1 cellular context compared by ENCODE assay signal in the genomic region with DNA sequence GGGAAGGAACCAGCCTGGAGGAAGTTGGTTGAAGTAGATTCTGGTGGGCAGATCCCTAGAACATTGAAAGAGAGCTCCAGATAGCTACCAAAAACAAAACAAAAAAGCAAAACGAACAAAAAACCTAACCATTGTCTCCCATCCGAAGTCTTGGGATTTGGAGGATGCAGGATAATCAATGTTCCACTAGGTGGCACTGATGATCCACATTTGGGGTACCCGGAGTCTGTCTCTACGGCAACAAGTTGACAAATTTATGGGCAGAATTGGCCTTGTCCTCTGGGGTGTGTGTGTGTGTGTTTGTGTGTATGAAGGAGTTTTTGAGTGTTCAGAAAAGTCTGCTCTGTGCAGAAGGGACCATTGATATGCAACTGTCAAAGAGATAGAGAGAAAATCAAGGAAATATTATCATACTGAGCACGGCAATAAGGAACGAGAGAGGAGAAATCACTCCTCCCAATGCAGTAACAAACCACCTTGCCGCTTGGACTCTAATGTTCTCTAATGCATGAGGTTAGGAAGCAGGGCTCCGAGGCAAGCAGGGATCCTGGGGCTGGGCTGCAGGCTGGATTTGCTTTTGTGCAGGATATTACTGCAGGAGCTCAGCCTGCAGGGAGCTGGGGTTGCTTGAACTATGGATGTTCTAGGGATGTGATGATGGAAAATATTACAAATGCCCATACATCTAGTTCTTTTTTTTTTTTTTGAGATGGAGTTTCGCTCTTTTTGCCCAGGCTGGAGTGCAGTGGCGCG.
TF ChIP-seq lines count a peak whose summit lies in the region.

No MANE protein-coding gene starts in this region.

TF ChIP-seq in GM23338, 12 proteins besides CTCF, POLR2A, EP300 and RAD21 (continued from another document):
- TF ChIP-seq, protein P1, sequence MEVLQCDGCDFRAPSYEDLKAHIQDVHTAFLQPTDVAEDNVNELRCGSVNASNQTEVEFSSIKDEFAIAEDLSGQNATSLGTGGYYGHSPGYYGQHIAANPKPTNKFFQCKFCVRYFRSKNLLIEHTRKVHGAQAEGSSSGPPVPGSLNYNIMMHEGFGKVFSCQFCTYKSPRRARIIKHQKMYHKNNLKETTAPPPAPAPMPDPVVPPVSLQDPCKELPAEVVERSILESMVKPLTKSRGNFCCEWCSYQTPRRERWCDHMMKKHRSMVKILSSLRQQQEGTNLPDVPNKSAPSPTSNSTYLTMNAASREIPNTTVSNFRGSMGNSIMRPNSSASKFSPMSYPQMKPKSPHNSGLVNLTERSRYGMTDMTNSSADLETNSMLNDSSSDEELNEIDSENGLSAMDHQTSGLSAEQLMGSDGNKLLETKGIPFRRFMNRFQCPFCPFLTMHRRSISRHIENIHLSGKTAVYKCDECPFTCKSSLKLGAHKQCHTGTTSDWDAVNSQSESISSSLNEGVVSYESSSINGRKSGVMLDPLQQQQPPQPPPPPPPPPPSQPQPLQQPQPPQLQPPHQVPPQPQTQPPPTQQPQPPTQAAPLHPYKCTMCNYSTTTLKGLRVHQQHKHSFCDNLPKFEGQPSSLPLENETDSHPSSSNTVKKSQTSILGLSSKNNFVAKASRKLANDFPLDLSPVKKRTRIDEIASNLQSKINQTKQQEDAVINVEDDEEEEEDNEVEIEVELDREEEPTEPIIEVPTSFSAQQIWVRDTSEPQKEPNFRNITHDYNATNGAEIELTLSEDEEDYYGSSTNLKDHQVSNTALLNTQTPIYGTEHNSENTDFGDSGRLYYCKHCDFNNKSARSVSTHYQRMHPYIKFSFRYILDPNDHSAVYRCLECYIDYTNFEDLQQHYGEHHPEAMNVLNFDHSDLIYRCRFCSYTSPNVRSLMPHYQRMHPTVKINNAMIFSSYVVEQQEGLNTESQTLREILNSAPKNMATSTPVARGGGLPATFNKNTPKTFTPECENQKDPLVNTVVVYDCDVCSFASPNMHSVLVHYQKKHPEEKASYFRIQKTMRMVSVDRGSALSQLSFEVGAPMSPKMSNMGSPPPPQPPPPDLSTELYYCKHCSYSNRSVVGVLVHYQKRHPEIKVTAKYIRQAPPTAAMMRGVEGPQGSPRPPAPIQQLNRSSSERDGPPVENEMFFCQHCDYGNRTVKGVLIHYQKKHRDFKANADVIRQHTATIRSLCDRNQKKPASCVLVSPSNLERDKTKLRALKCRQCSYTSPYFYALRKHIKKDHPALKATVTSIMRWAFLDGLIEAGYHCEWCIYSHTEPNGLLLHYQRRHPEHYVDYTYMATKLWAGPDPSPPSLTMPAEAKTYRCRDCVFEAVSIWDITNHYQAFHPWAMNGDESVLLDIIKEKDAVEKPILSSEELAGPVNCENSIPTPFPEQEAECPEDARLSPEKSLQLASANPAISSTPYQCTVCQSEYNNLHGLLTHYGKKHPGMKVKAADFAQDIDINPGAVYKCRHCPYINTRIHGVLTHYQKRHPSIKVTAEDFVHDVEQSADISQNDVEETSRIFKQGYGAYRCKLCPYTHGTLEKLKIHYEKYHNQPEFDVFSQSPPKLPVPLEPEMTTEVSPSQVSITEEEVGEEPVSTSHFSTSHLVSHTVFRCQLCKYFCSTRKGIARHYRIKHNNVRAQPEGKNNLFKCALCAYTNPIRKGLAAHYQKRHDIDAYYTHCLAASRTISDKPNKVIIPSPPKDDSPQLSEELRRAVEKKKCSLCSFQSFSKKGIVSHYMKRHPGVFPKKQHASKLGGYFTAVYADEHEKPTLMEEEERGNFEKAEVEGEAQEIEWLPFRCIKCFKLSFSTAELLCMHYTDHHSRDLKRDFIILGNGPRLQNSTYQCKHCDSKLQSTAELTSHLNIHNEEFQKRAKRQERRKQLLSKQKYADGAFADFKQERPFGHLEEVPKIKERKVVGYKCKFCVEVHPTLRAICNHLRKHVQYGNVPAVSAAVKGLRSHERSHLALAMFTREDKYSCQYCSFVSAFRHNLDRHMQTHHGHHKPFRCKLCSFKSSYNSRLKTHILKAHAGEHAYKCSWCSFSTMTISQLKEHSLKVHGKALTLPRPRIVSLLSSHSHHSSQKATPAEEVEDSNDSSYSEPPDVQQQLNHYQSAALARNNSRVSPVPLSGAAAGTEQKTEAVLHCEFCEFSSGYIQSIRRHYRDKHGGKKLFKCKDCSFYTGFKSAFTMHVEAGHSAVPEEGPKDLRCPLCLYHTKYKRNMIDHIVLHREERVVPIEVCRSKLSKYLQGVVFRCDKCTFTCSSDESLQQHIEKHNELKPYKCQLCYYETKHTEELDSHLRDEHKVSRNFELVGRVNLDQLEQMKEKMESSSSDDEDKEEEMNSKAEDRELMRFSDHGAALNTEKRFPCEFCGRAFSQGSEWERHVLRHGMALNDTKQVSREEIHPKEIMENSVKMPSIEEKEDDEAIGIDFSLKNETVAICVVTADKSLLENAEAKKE (CRISPR knock-in tag; IDR thresholded peaks at IDR 0.05), result no peak
- TF ChIP-seq STAT1 (IDR thresholded peaks at IDR 0.05; ENCODE audit: unreplicated experiment), result no peak
- TF ChIP-seq EZH2 (IDR thresholded peaks at IDR 0.05; ENCODE audit: low read depth, unreplicated experiment), result no peak
- TF ChIP-seq, protein P2, sequence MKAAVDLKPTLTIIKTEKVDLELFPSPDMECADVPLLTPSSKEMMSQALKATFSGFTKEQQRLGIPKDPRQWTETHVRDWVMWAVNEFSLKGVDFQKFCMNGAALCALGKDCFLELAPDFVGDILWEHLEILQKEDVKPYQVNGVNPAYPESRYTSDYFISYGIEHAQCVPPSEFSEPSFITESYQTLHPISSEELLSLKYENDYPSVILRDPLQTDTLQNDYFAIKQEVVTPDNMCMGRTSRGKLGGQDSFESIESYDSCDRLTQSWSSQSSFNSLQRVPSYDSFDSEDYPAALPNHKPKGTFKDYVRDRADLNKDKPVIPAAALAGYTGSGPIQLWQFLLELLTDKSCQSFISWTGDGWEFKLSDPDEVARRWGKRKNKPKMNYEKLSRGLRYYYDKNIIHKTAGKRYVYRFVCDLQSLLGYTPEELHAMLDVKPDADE (IDR thresholded peaks at IDR 0.05), result no peak
- no peak for TF ChIP-seq ZNF331 (CRISPR knock-in tag; IDR thresholded peaks at IDR 0.05; ENCODE audit: low read depth)
